In the genomic region with DNA sequence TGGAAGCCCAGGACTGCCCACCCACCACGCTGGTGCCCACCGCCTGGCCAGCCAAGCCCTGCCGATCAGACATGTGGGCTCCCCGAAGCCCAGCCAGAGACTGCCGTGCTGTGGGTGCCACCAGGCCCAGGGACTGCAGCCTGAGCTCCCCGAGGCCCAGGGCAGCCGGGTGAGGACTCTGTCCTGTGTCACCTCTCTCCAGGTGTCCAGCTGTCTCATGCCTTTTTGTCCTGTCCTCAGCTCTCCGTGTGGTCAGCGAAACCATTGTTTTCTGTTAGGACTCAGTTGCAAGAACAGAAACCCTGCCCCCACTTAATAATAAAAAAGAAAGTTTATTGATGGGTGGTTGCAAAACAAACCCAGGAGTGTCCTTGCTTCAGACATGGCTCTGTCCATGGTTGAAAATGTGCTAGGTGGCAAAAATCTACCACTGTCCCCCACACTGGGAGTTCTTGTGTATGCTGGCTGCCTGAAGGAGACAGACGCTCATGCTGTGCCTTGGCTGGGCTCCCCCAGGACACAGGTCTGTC, we compare ENCODE assay signal across 13 cellular contexts. TPM values are rescaled to one million over a fixed set of nuclear protein-coding genes. Genes with fewer than 3 reads are reported as not detected.
DNase-seq lines count a peak whose midpoint lies in the region; ATAC-seq and TF ChIP-seq lines count a peak whose summit lies in the region.
"Had no signal": no experiment of that assay in that cellular context is flagged by ENCODE, and none has a peak within 500 bp of the region (broad histone marks: within the 10 kb centered on the region; RNA-seq: fewer than 3 reads in every experiment).

No MANE protein-coding gene starts in this region.

- intact Hi-C loops in right cardiac atrium (cut with DNase I): no loop called here
- intact Hi-C loops in Right ventricle myocardium superior (cut with DNase I): no loop called here
- intact Hi-C loops in naive thymus-derived CD4-positive, alpha-beta T cell (cut with micrococcal nuclease): no loop called here
- intact Hi-C loops in upper lobe of right lung (cut with DNase I): no loop called here

- 89% methylated on average over 10 of the region's 10 CpGs for WGBS in right cardiac atrium

- no peaks in the 10 kb centered on the region for H3K27me3 ChIP-seq in right cardiac atrium (ENCODE audit: control insufficient read depth, insufficient read depth)
- H3K27me3 ChIP-seq in naive thymus-derived CD4-positive, alpha-beta T cell (ENCODE audit: control insufficient read depth in 2 of 2, insufficient read depth in 2 of 2, low read length in 2 of 2): no peaks in the 10 kb centered on the region
- H3K27me3 ChIP-seq in upper lobe of right lung: no peaks in the 10 kb centered on the region
- no peaks in the 10 kb centered on the region for H3K27me3 ChIP-seq in GM23338 (ENCODE audit: insufficient read depth)
- H3K27me3 ChIP-seq: esophagus squamous epithelium had no signal

- no peak for ATAC-seq in right cardiac atrium
- no peak for ATAC-seq in Right ventricle myocardium superior (ENCODE audit: poor library complexity)
- no peak for ATAC-seq in activated T-helper 17 cell treated with anti-CD3 and anti-CD28 coated beads, Interleukin-2, amount 50 U/mL, for 72 hours (replicated peaks)
- ATAC-seq in naive thymus-derived CD4-positive, alpha-beta T cell: no peak
- no peak for ATAC-seq in upper lobe of right lung
- no peak for ATAC-seq in GM23338
- no peak for ATAC-seq in GM21786 (IDR thresholded peaks at IDR 0.05; ENCODE audit: unreplicated experiment)
- ATAC-seq in HG03039 (IDR thresholded peaks at IDR 0.05; ENCODE audit: unreplicated experiment): no peak

- H2AFZ ChIP-seq in GM23338: no peak overlapping the region

- no peak overlapping the region for H3K27ac Mint-ChIP-seq in activated T-helper 17 cell treated with anti-CD3 and anti-CD28 coated beads, Interleukin-2, amount 50 U/mL, for 72 hours
- peak overlapping the region in 8 of 9 donors; percentile 57 to 92 (median 88) for H3K27ac Mint-ChIP-seq in naive thymus-derived CD4-positive, alpha-beta T cell
- no peak overlapping the region for H3K27ac Mint-ChIP-seq in GM23338
- H3K27ac Mint-ChIP-seq: activated T-helper 1 cell treated with anti-CD3 and anti-CD28 coated beads, Interleukin-12 subunit alpha, Interleukin-12 subunit beta, Interleukin-2, Interleukin-4 antibody, amounts not matched to agents 30 ng/mL and 10 ng/mL and 1 ng/mL, durations not matched to agents 14 hours and 24 hours and 36 hours had no signal

- peak overlapping the region; percentile 50 for H3K4me3 Mint-ChIP-seq in activated T-helper 17 cell treated with anti-CD3 and anti-CD28 coated beads, Interleukin-2, amount 50 U/mL, for 72 hours
- H3K4me3 Mint-ChIP-seq in naive thymus-derived CD4-positive, alpha-beta T cell: peak overlapping the region in 6 of 10 donors; percentile 4 to 68 (median 34)
- H3K4me3 Mint-ChIP-seq in GM23338: no peak overlapping the region
- H3K4me3 Mint-ChIP-seq: activated T-helper 1 cell treated with anti-CD3 and anti-CD28 coated beads, Interleukin-12 subunit alpha, Interleukin-12 subunit beta, Interleukin-2, Interleukin-4 antibody, amounts not matched to agents 30 ng/mL and 10 ng/mL and 1 ng/mL, durations not matched to agents 14 hours and 24 hours and 36 hours had no signal

- no peaks in the 10 kb centered on the region; the same call in none of the 2 replicates for H4K20me1 ChIP-seq in GM23338 (replicated peaks; ENCODE audit: insufficient read depth)

- no peaks in the 10 kb centered on the region; the same call in 1 of the 2 replicates for H3K9me2 ChIP-seq in GM23338 (ENCODE audit: insufficient read depth)

- DNase-seq in right cardiac atrium: peak in 1 of 3 donors; percentile 53
- DNase-seq in Right ventricle myocardium superior: no peak
- DNase-seq in naive thymus-derived CD4-positive, alpha-beta T cell: no peak
- peak; percentile 59 for DNase-seq in upper lobe of right lung
- no peak for DNase-seq in GM23338 (ENCODE audit: low spot score)
- DNase-seq: activated CD4-positive, CD25-positive, alpha-beta regulatory T cell treated with anti-CD3 and anti-CD28 coated beads, Interleukin-2, amount 50 U/mL, for 72 hours; esophagus squamous epithelium; NCI-H1092 treated with DMSO at 0.1 percent for 48 hours; SHP77 treated with DMSO at 0.1 percent for 48 hours had no signal

- TF ChIP-seq CTCF in upper lobe of right lung (IDR thresholded peaks at IDR 0.05): no peak
- TF ChIP-seq CTCF in GM23338 (conservative IDR thresholded peaks at IDR 0.05; ENCODE audit: low read depth in 2 of 2): no peak

- H3K79me2 ChIP-seq in GM23338 (replicated peaks; ENCODE audit: insufficient read depth): peaks cover 25% of the 10 kb centered on the region

- H3K36me3 Mint-ChIP-seq in activated T-helper 17 cell treated with anti-CD3 and anti-CD28 coated beads, Interleukin-2, amount 50 U/mL, for 72 hours (ENCODE audit: low read depth): peaks cover 83% of the 10 kb centered on the region
- H3K36me3 Mint-ChIP-seq in naive thymus-derived CD4-positive, alpha-beta T cell: peaks cover 0 to 39% (median 6%) of the 10 kb centered on the region in 5 donors
- peaks cover 14% of the 10 kb centered on the region for H3K36me3 Mint-ChIP-seq in GM23338 (ENCODE audit: low read depth)

- no peaks in the 10 kb centered on the region for H3K27me3 Mint-ChIP-seq in activated T-helper 17 cell treated with anti-CD3 and anti-CD28 coated beads, Interleukin-2, amount 50 U/mL, for 72 hours
- H3K27me3 Mint-ChIP-seq in naive thymus-derived CD4-positive, alpha-beta T cell: no peaks in the 10 kb centered on the region
- H3K27me3 Mint-ChIP-seq in GM23338 (ENCODE audit: insufficient read depth, low read depth, poor library complexity): peaks cover 7% of the 10 kb centered on the region

- H3K9me3 ChIP-seq in right cardiac atrium (ENCODE audit: control insufficient read depth, low read length): no peaks in the 10 kb centered on the region
- H3K9me3 ChIP-seq in naive thymus-derived CD4-positive, alpha-beta T cell (ENCODE audit: control insufficient read depth in 2 of 3, low read length in 3 of 3): no peaks in the 10 kb centered on the region
- H3K9me3 ChIP-seq in upper lobe of right lung: no peaks in the 10 kb centered on the region
- H3K9me3 ChIP-seq: esophagus squamous epithelium had no signal

- POLR2A ChIA-PET in naive thymus-derived CD4-positive, alpha-beta T cell (lab: Charles Lee): interaction anchor here (0.6 to 10.0 kb wide), 5 partner anchors 10 to 70 kb away, joined by 3 to 150 read pairs (median 21); a partner anchor contains a TSS

- CTCF ChIA-PET in naive thymus-derived CD4-positive, alpha-beta T cell (lab: Charles Lee): interaction anchor here (0.9 to 2.0 kb wide), 3 partner anchors 19 to 64 kb away, joined by 3 to 6 read pairs (median 3); no protein-coding TSS in a partner anchor

- H3K4me2 ChIP-seq in GM23338: no peak overlapping the region

- H3K4me3 ChIP-seq in right cardiac atrium (ENCODE audit: low read length): no peak overlapping the region
- H3K4me3 ChIP-seq in naive thymus-derived CD4-positive, alpha-beta T cell (ENCODE audit: low read length): no peak overlapping the region
- no peak overlapping the region for H3K4me3 ChIP-seq in upper lobe of right lung
- no peak overlapping the region for H3K4me3 ChIP-seq in GM23338
- H3K4me3 ChIP-seq: esophagus squamous epithelium had no signal

- no peaks in the 10 kb centered on the region for H3K9me3 Mint-ChIP-seq in activated T-helper 17 cell treated with anti-CD3 and anti-CD28 coated beads, Interleukin-2, amount 50 U/mL, for 72 hours
- H3K9me3 Mint-ChIP-seq in naive thymus-derived CD4-positive, alpha-beta T cell: peaks cover 0 to 2% (median 0%) of the 10 kb centered on the region in 11 donors
- H3K9me3 Mint-ChIP-seq in GM23338: no peaks in the 10 kb centered on the region; the same call in 2 of the 3 replicates
- H3K9me3 Mint-ChIP-seq: activated T-helper 1 cell treated with anti-CD3 and anti-CD28 coated beads, Interleukin-12 subunit alpha, Interleukin-12 subunit beta, Interleukin-2, Interleukin-4 antibody, amounts not matched to agents 30 ng/mL and 10 ng/mL and 1 ng/mL, durations not matched to agents 14 hours and 24 hours and 36 hours had no signal

- no peaks in the 10 kb centered on the region for H3F3A ChIP-seq in GM23338 (replicated peaks; ENCODE audit: low read depth)

- peaks cover 19% of the 10 kb centered on the region for H3K4me1 ChIP-seq in right cardiac atrium (ENCODE audit: control insufficient read depth, insufficient read depth, low read length)
- H3K4me1 ChIP-seq in naive thymus-derived CD4-positive, alpha-beta T cell (ENCODE audit: control insufficient read depth in 2 of 2, insufficient read depth in 2 of 2, low read length in 2 of 2): peaks cover 98% of the 10 kb centered on the region in 2 donors
- peaks cover 66% of the 10 kb centered on the region for H3K4me1 ChIP-seq in upper lobe of right lung
- no peaks in the 10 kb centered on the region for H3K4me1 ChIP-seq in GM23338 (ENCODE audit: insufficient read depth)

- H3K36me3 ChIP-seq in naive thymus-derived CD4-positive, alpha-beta T cell (ENCODE audit: control insufficient read depth in 2 of 3, insufficient read depth in 3 of 3, low read length in 3 of 3): peaks cover 11 to 34% (median 12%) of the 10 kb centered on the region in 3 experiments
- H3K36me3 ChIP-seq in upper lobe of right lung (peaks cover 35% of the 10 kb centered on the region), GM23338 (ENCODE audit: insufficient read depth) (no peaks in the 10 kb centered on the region)

- H3K4me1 Mint-ChIP-seq in activated T-helper 17 cell treated with anti-CD3 and anti-CD28 coated beads, Interleukin-2, amount 50 U/mL, for 72 hours: peaks cover 43% of the 10 kb centered on the region
- peaks cover 56 to 94% (median 73%) of the 10 kb centered on the region in 7 donors for H3K4me1 Mint-ChIP-seq in naive thymus-derived CD4-positive, alpha-beta T cell
- peaks cover 6% of the 10 kb centered on the region; the same call in 2 of the 3 replicates for H3K4me1 Mint-ChIP-seq in GM23338

- H3K27ac ChIP-seq in right cardiac atrium (ENCODE audit: low read length): peak overlapping the region; percentile 1
- H3K27ac ChIP-seq in naive thymus-derived CD4-positive, alpha-beta T cell (ENCODE audit: low read depth, low read length): peak overlapping the region; percentile 94
- H3K27ac ChIP-seq in upper lobe of right lung: peak overlapping the region; percentile 9
- H3K27ac ChIP-seq in GM23338 (ENCODE audit: low read depth): no peak overlapping the region

RNA-seq across cellular contexts. Expression of a gene that starts 9.9 kb away (rescaled TPM):
- total RNA-seq in right cardiac atrium (10 to 100 TPM; 25.1 to 44.1 (median 31.0) TPM), Right ventricle myocardium superior (39.9 TPM), upper lobe of right lung (17.3 TPM)
- polyA plus RNA-seq in right cardiac atrium (40.6 TPM), GM23338 (2016; fragmentation: Nextera tagmentation; extraction: Ambion mirVana) (10.1 and 12.1 TPM in 2 replicates)
- total RNA-seq in activated T-helper 17 cell treated with anti-CD3 and anti-CD28 coated beads, Interleukin-2, amount 50 U/mL, for 72 hours: 10 to 100 TPM; 34.4 to 40.3 TPM
- 10 to 100 TPM; 11.1 to 47.2 (median 17.5) TPM for total RNA-seq in naive thymus-derived CD4-positive, alpha-beta T cell
- 10 to 100 TPM; 11.5 to 37.6 TPM for polyA plus RNA-seq in naive thymus-derived CD4-positive, alpha-beta T cell
- total RNA-seq in GM23338 (2014; rRNA removed; shearing (Covaris generic)): 16.0 and 25.1 TPM in 2 replicates

RNA-seq across cellular contexts. Expression of a gene that starts 39.9 kb away (rescaled TPM):
- total RNA-seq in right cardiac atrium (10 to 100 TPM; 40.6 to 48.2 (median 43.5) TPM), Right ventricle myocardium superior (59.9 TPM), upper lobe of right lung (22.1 TPM)
- polyA plus RNA-seq in right cardiac atrium (37.3 TPM), GM23338 (2016; fragmentation: Nextera tagmentation; extraction: Ambion mirVana) (8.4 and 11.4 TPM in 2 replicates)
- 10 to 100 TPM; 34.5 to 39.1 TPM for total RNA-seq in activated T-helper 17 cell treated with anti-CD3 and anti-CD28 coated beads, Interleukin-2, amount 50 U/mL, for 72 hours
- 10 to 100 TPM; 19.8 to 51.5 (median 24.6) TPM for total RNA-seq in naive thymus-derived CD4-positive, alpha-beta T cell
- polyA plus RNA-seq in naive thymus-derived CD4-positive, alpha-beta T cell: 10 to 100 TPM; 17.6 to 23.3 TPM
- total RNA-seq in GM23338 (2014; rRNA removed; shearing (Covaris generic)): 13.0 and 17.2 TPM in 2 replicates

Comparison
In these comparisons a context has a peak if more than half of its experiments do, and no peak if none do; other contexts are left out.
1. H3K27ac Mint-ChIP-seq: peak in naive thymus-derived CD4-positive, alpha-beta T cell (8 of 9); none in activated T-helper 17 cell treated with anti-CD3 and anti-CD28 coated beads, Interleukin-2, amount 50 U/mL, for 72 hours (single experiment) and GM23338 (single experiment).